Comparison of ENCODE assay signal across 1 cellular context in genomic region chr7:69190738-69191137, GRCh38.
TF ChIP-seq lines count a peak whose summit lies in the region.

No MANE protein-coding gene starts in this region.

TF ChIP-seq in HepG2, 621 proteins besides CTCF, POLR2A, EP300 and RAD21 (continued from another document):
- TF ChIP-seq ZNF879 (CRISPR knock-in tag; IDR thresholded peaks at IDR 0.05) (no peak), HMGA1 (CRISPR knock-in tag; conservative IDR thresholded peaks at IDR 0.05) (no peak), KLF12 (CRISPR knock-in tag; IDR thresholded peaks at IDR 0.05; ENCODE audit: borderline replicate concordance) (no peak), RERE (CRISPR knock-in tag; IDR thresholded peaks at IDR 0.05; ENCODE audit: low read depth) (no peak), PRDM4 (CRISPR knock-in tag; IDR thresholded peaks at IDR 0.05; ENCODE audit: borderline replicate concordance) (no peak), BCLAF1 (IDR thresholded peaks at IDR 0.05) (no peak), MTF1 (CRISPR knock-in tag; IDR thresholded peaks at IDR 0.05) (no peak), KLF16 (CRISPR knock-in tag; IDR thresholded peaks at IDR 0.05) (no peak), ZNF850 (CRISPR knock-in tag; conservative IDR thresholded peaks at IDR 0.05) (no peak), ZNF276 (CRISPR knock-in tag; IDR thresholded peaks at IDR 0.05; ENCODE audit: low read depth) (no peak)
